ENCODE assay signal across 8 cellular contexts in genomic region chrX:46759645-46759974, GRCh38. TPM values are rescaled to one million over a fixed set of nuclear protein-coding genes. Genes with fewer than 3 reads are reported as not detected.
A peak's percentile ranks its signal among the peaks of the same experiment; 100 is the strongest.
DNase-seq lines count a peak whose midpoint lies in the region; ATAC-seq and TF ChIP-seq lines count a peak whose summit lies in the region.

No MANE protein-coding gene starts in this region.

- H3K27ac Mint-ChIP-seq in activated naive CD4-positive, alpha-beta T cell treated with anti-CD3 and anti-CD28 coated beads, Interleukin-2, amount 50 U/mL, for 72 hours, result peak overlapping the region; percentile 5 to 79

- H3K9me3 Mint-ChIP-seq in activated naive CD4-positive, alpha-beta T cell treated with anti-CD3 and anti-CD28 coated beads, Interleukin-2, amount 50 U/mL, for 72 hours, result no peaks in the 10 kb centered on the region

- TF ChIP-seq RAD21 in liver (IDR thresholded peaks at IDR 0.05), result no peak

- H2AFZ ChIP-seq in ACC112 (ENCODE audit: low read length, unreplicated experiment), result no peak overlapping the region

- TF ChIP-seq CTCF in HL-60 (IDR thresholded peaks at IDR 0.05; ENCODE audit: insufficient read depth, low read length) (no peak), liver (IDR thresholded peaks at IDR 0.05; ENCODE audit: low read depth, low read length, missing input control) (no peak)

- no peaks in the 10 kb centered on the region for H3K9me3 ChIP-seq in liver (ENCODE audit: control insufficient read depth in 4 of 4, low read length in 3 of 4)

- H3K9ac ChIP-seq in liver (ENCODE audit: low read depth in 1 of 2, low read length in 2 of 2), result peak overlapping the region; percentile 9 to 49

- peak overlapping the region; percentile 29; the same call in 1 of the 2 replicates for H3K27ac ChIP-seq in ACC112 (ENCODE audit: low read depth, low read length)
- H3K27ac ChIP-seq in HL-60 (replicated peaks), result no peak overlapping the region
- peak overlapping the region; percentile 74 to 76 for H3K27ac ChIP-seq in liver (ENCODE audit: low read depth in 1 of 2, low read length in 2 of 2)

- DNase-seq in HL-60 (ENCODE audit: low read depth in 1 of 2, low spot score in 1 of 2), result no peak
- no peak for DNase-seq in activated naive CD4-positive, alpha-beta T cell treated with anti-CD3 and anti-CD28 coated beads, Interleukin-2, amount 50 U/mL, for 72 hours (ENCODE audit: low spot score in 2 of 2)
- DNase-seq in DMS53 treated with DMSO at 0.1 percent for 48 hours (lab: John Stamatoyannopoulos, UW; ENCODE audit: unreplicated experiment), result no peak
- DNase-seq in occipital lobe (lab: John Stamatoyannopoulos, UW), result no peak
- no peak for DNase-seq in RPMI8226

- H3K36me3 Mint-ChIP-seq in activated naive CD4-positive, alpha-beta T cell treated with anti-CD3 and anti-CD28 coated beads, Interleukin-2, amount 50 U/mL, for 72 hours, result peaks cover 0 to 7% of the 10 kb centered on the region in 2 donors

- peak in 1 of 2 donors; percentile 1 for ATAC-seq in activated naive CD4-positive, alpha-beta T cell treated with anti-CD3 and anti-CD28 coated beads, Interleukin-2, amount 50 U/mL, for 72 hours
- no peak for ATAC-seq in HG02885 (IDR thresholded peaks at IDR 0.05; ENCODE audit: poor library complexity, unreplicated experiment)

- peaks cover 16% of the 10 kb centered on the region for H3K4me1 ChIP-seq in ACC112 (ENCODE audit: control insufficient read depth, insufficient read depth, low read length, unreplicated experiment)
- H3K4me1 ChIP-seq in liver (ENCODE audit: control insufficient read depth in 4 of 4, insufficient read depth in 4 of 4, low read length in 3 of 4), result peaks cover 0 to 8% (median 3%) of the 10 kb centered on the region in 4 donors

- H3K27me3 ChIP-seq in ACC112 (ENCODE audit: insufficient read depth, low read length), result no peaks in the 10 kb centered on the region
- H3K27me3 ChIP-seq in HL-60 (ENCODE audit: insufficient read depth, poor library complexity, severe bottlenecking), result no peaks in the 10 kb centered on the region
- H3K27me3 ChIP-seq in liver (ENCODE audit: control insufficient read depth in 4 of 4, insufficient read depth in 4 of 4, low read length in 3 of 4), result peaks cover 0 to 2% (median 0%) of the 10 kb centered on the region in 4 donors

- WGBS in liver, result 24% methylated on average over 4 of the region's 4 CpGs

- peak overlapping the region; percentile 92 for H3K4me3 ChIP-seq in ACC112 (ENCODE audit: low read depth, low read length)
- peak overlapping the region; percentile 60 for H3K4me3 ChIP-seq in HL-60 (replicated peaks; ENCODE audit: insufficient read depth, low read length)
- peak overlapping the region; percentile 26 to 77 (median 49) for H3K4me3 ChIP-seq in liver (ENCODE audit: low read depth in 1 of 3, low read length in 3 of 3)

- H3K36me3 ChIP-seq in ACC112 (ENCODE audit: insufficient read depth, low read length), result no peaks in the 10 kb centered on the region
- no peaks in the 10 kb centered on the region for H3K36me3 ChIP-seq in liver (ENCODE audit: control insufficient read depth in 4 of 4, insufficient read depth in 3 of 4, low read depth in 1 of 4, low read length in 3 of 4)

- peaks cover 36% of the 10 kb centered on the region for H3K79me2 ChIP-seq in ACC112 (ENCODE audit: control insufficient read depth, insufficient read depth, low read length, unreplicated experiment)

TF ChIP-seq in liver, 16 proteins besides CTCF, POLR2A, EP300 and RAD21:
- no peak for TF ChIP-seq YY1 (IDR thresholded peaks at IDR 0.05)
- no peak for TF ChIP-seq TAF1 (conservative IDR thresholded peaks at IDR 0.05)
- no peak for TF ChIP-seq SP1 (IDR thresholded peaks at IDR 0.05)
- no peak for TF ChIP-seq REST (IDR thresholded peaks at IDR 0.05)
- TF ChIP-seq JUND (IDR thresholded peaks at IDR 0.05), result no peak
- TF ChIP-seq MAX (IDR thresholded peaks at IDR 0.05), result no peak
- no peak for TF ChIP-seq GABPA (IDR thresholded peaks at IDR 0.05 in 1 of 2, conservative IDR thresholded peaks at IDR 0.05 in 1 of 2)
- TF ChIP-seq RXRA (IDR thresholded peaks at IDR 0.05), result no peak

RNA-seq across cellular contexts. Expression of gene SLC9A7, which starts 0.7 kb away (rescaled TPM):
- 10 to 100 TPM; 13.5 to 15.1 TPM for total RNA-seq in activated naive CD4-positive, alpha-beta T cell treated with anti-CD3 and anti-CD28 coated beads, Interleukin-2, amount 50 U/mL, for 72 hours
- total RNA-seq in liver, result 10 to 100 TPM in 1 of 2 donors, 1 to 10 TPM in 1; 2.6 to 13.2 TPM
- 1 to 10 TPM; 2.3 to 3.6 TPM for polyA plus RNA-seq in liver
- 26.2 TPM for total RNA-seq in occipital lobe
